In genomic region chr6:151616600-151616999, GRCh38 we compare ENCODE assay signal across 15 cellular contexts.
A peak's percentile ranks its signal among the peaks of the same experiment; 100 is the strongest.
DNase-seq lines count a peak whose midpoint lies in the region; ATAC-seq and TF ChIP-seq lines count a peak whose summit lies in the region.
"Had no signal": no experiment of that assay in that cellular context is flagged by ENCODE, and none has a peak within 500 bp of the region (broad histone marks: within the 10 kb centered on the region; RNA-seq: fewer than 3 reads in every experiment).

No MANE protein-coding gene starts in this region.

- H3K4me1 ChIP-seq in Loucy (ENCODE audit: insufficient read depth, low read length, poor library complexity, severe bottlenecking), result peaks cover 34% of the 10 kb centered on the region
- H3K4me1 ChIP-seq in mesodermal cell (ENCODE audit: control insufficient read depth, insufficient read depth, low read length, poor library complexity, severe bottlenecking), result no peaks in the 10 kb centered on the region
- H3K4me1 ChIP-seq: A549, BE2C had no signal

- H3K36me3 ChIP-seq in Loucy (ENCODE audit: insufficient read depth, low read length) (no peaks in the 10 kb centered on the region), mesodermal cell (ENCODE audit: control insufficient read depth, insufficient read depth, low read length) (no peaks in the 10 kb centered on the region)
- H3K36me3 ChIP-seq: BE2C had no signal

- intact Hi-C loops in left colon (cut with DNase I, micrococcal nuclease), result no loop called here

- no peaks in the 10 kb centered on the region for H3K79me2 ChIP-seq in Loucy (ENCODE audit: insufficient read depth, low read length)

- TF ChIP-seq CTCF in Loucy (conservative IDR thresholded peaks at IDR 0.05; ENCODE audit: low read length), result no peak

- no CpG with 5 or more reads among the region's 2 CpGs for WGBS in mesodermal cell (ENCODE audit: insufficient coverage in 2 of 2), 2 experiments

- H3K4me3 ChIP-seq in Loucy (ENCODE audit: low read length, poor library complexity, severe bottlenecking) (peak overlapping the region; percentile 15), mesodermal cell (ENCODE audit: extremely low read depth, insufficient read depth, low read length, poor library complexity, severe bottlenecking) (no peak overlapping the region)
- H3K4me3 ChIP-seq: A549 had no signal

- no peaks in the 10 kb centered on the region for H4K20me1 ChIP-seq in Loucy (ENCODE audit: insufficient read depth, low read length, poor library complexity, severe bottlenecking)

- peak overlapping the region; percentile 57 for H3K27ac ChIP-seq in mesodermal cell (ENCODE audit: low read depth, low read length, severe bottlenecking)
- H3K27ac ChIP-seq: A549, C4-2B, HL-60 had no signal

- peaks cover 10% of the 10 kb centered on the region for H3F3A ChIP-seq in Loucy (ENCODE audit: low read depth)

- H3K9ac ChIP-seq in Loucy (ENCODE audit: low read depth, low read length, poor library complexity, severe bottlenecking), result no peak overlapping the region

- no peak overlapping the region; the same call in 1 of the 2 replicates for H2AFZ ChIP-seq in Loucy (ENCODE audit: low read length)

- peak overlapping the region; percentile 56 for H3K4me2 ChIP-seq in Loucy (ENCODE audit: low read depth, low read length, poor library complexity, severe bottlenecking)
- H3K4me2 ChIP-seq: A549 had no signal

- peaks cover 6% of the 10 kb centered on the region; the same call in 1 of the 2 replicates for H3K9me3 ChIP-seq in Loucy (ENCODE audit: insufficient read depth, low read depth, low read length)
- no peaks in the 10 kb centered on the region for H3K9me3 ChIP-seq in mesodermal cell (ENCODE audit: control insufficient read depth, low read length)
- H3K9me3 ChIP-seq: A549, BE2C had no signal

- H3K9me2 ChIP-seq in Loucy (replicated peaks; ENCODE audit: low read depth, low read length), result no peaks in the 10 kb centered on the region

- peak; percentile 47 for ATAC-seq in left lobe of liver
- no peak for ATAC-seq in left colon
- ATAC-seq in HG02938 (IDR thresholded peaks at IDR 0.05; ENCODE audit: unreplicated experiment), result no peak
- ATAC-seq: A549, HCT116 had no signal

- no peaks in the 10 kb centered on the region for H3K27me3 ChIP-seq in Loucy (ENCODE audit: insufficient read depth, low read length, poor library complexity, severe bottlenecking)
- H3K27me3 ChIP-seq: BE2C had no signal

- no peak for DNase-seq in left lobe of liver (ENCODE audit: low spot score)
- no peak for DNase-seq in activated effector memory CD4-positive, alpha-beta T cell treated with anti-CD3 and anti-CD28 coated beads, Interleukin-2, amount 50 U/mL, for 16 hours
- DNase-seq in left colon, result no peak
- DNase-seq in NCI-H2107 (lab: John Stamatoyannopoulos, UW), result no peak
- DNase-seq: BE2C; CD4-positive, alpha-beta memory T cell; DMS79; IMR-90 had no signal
